12 cellular contexts compared by ENCODE assay signal in the genomic region with DNA sequence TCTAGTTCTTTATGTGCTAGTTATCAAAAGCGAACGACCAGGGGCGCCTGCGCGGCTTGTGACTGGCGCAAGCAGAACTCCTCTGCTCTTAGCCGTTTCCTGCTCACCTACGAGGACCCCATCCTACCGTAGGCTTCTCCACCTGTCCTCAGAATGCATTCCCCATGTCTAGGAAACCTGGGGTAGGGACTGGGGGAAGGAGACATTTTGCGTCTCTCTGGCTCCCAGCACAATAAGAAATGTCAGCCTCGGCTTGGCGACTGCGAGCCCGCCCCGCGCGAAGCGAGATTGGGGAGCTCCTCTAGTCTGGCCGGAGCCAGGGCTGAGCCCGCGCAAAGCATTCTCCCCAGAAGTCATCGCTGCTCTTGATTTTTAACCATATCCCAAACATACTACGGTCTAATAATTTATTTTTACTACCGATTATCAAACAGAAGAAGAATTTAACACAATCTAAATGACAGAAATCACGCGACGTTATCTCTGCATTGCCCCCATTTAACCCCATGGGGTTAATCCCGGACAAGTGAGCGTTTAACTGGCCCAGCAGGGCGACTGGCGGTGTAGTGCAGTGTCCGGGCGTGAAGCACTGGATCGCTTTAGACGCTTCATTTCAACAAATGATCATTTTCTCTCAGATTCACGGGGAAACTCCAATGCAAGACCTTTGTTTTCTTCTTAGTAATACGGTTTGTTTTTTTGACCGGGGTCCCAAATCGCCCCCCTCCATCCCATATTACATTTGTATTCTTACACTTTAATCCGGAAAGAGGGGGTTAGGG. TPM values are rescaled to one million over a fixed set of nuclear protein-coding genes. Genes with fewer than 3 reads are reported as not detected.
DNase-seq lines count a peak whose midpoint lies in the region; ATAC-seq and TF ChIP-seq lines count a peak whose summit lies in the region.
"Had no signal": no experiment of that assay in that cellular context is flagged by ENCODE, and none has a peak within 500 bp of the region (broad histone marks: within the 10 kb centered on the region; RNA-seq: fewer than 3 reads in every experiment).

No MANE protein-coding gene starts in this region.

- H3K27me3 ChIP-seq in ACC112 (ENCODE audit: insufficient read depth, low read length), result peaks cover 97% of the 10 kb centered on the region
- no peaks in the 10 kb centered on the region for H3K27me3 ChIP-seq in testis
- H3K27me3 ChIP-seq in A673 (replicated peaks; ENCODE audit: insufficient read depth, low read depth, low read length, poor library complexity), result peaks cover 4% of the 10 kb centered on the region

- H3K36me3 Mint-ChIP-seq in naive B cell, result peaks cover 9 to 24% of the 10 kb centered on the region in 2 donors

- H3K27ac ChIP-seq in ACC112 (ENCODE audit: low read depth, low read length) (no peak overlapping the region), testis (no peak overlapping the region), A673 (ENCODE audit: low read depth, low read length, poor library complexity, severe bottlenecking) (no peak overlapping the region)
- H3K27ac ChIP-seq: BLaER1 had no signal

- CTCF ChIA-PET in A673 (lab: Charles Lee), result interaction anchor here (0.6 kb wide), 1 partner anchor 1000 kb away, joined by 3 read pairs; no protein-coding TSS in a partner anchor

- DNase-seq in GM10266 (ENCODE audit: extremely low spot score) (peak; percentile 23), amniotic epithelial cell (ENCODE audit: low read depth) (peak; percentile 61), naive B cell (no peak), testis (no peak), A673 (ENCODE audit: low spot score) (no peak), Ammon's horn (ENCODE audit: low spot score) (no peak)
- no peak for DNase-seq in stimulated activated CD4-positive, alpha-beta T cell treated with anti-CD3 and anti-CD28 coated beads, Interleukin-4, amount 100 ng/mL, for 24 hours
- DNase-seq: cortex of kidney, mammary epithelial cell, SIG-M5 had no signal

- TF ChIP-seq CTCF in GM10266 (IDR thresholded peaks at IDR 0.05; ENCODE audit: control insufficient read depth, insufficient read depth, low read depth, missing control alignments), result no peak
- no peak for TF ChIP-seq CTCF in testis (IDR thresholded peaks at IDR 0.05)
- no peak for TF ChIP-seq CTCF in A673 (conservative IDR thresholded peaks at IDR 0.05; ENCODE audit: low read depth, low read length)

- H2AFZ ChIP-seq in ACC112 (ENCODE audit: low read length, unreplicated experiment), result no peak overlapping the region

- peaks cover 0 to 60% (median 25%) of the 10 kb centered on the region in 7 donors for H3K9me3 Mint-ChIP-seq in naive B cell

- H3K4me1 ChIP-seq in ACC112 (ENCODE audit: control insufficient read depth, insufficient read depth, low read length, unreplicated experiment) (peaks cover 3% of the 10 kb centered on the region), testis (no peaks in the 10 kb centered on the region), A673 (ENCODE audit: insufficient read depth, low read length, poor library complexity, severe bottlenecking) (peaks cover 3% of the 10 kb centered on the region)
- H3K4me1 ChIP-seq: BLaER1 had no signal

- H3K9me3 ChIP-seq in testis (no peaks in the 10 kb centered on the region), A673 (ENCODE audit: low read depth, low read length, poor library complexity, severe bottlenecking) (no peaks in the 10 kb centered on the region)

- WGBS in testis, 2 donors, result 6 to 9% methylated on average over 40 of the region's 40 CpGs

- intact Hi-C loops in testis (cut with DNase I; ENCODE audit: low total_unique reads), result no loop called here
- intact Hi-C loops in A673 (cut with micrococcal nuclease; ENCODE audit: unreplicated experiment), result loop anchor here (5.0 to 10.0 kb wide), 4 partner anchors 341 to 1304 kb away; no protein-coding TSS in a partner anchor

- peak overlapping the region; percentile 42 for H3K4me3 ChIP-seq in ACC112 (ENCODE audit: low read depth, low read length)
- peak overlapping the region in 1 of 2 donors; percentile 52 for H3K4me3 ChIP-seq in testis
- no peak overlapping the region for H3K4me3 ChIP-seq in A673 (ENCODE audit: low read depth, low read length, poor library complexity, severe bottlenecking)

- no peaks in the 10 kb centered on the region for H3K36me3 ChIP-seq in ACC112 (ENCODE audit: insufficient read depth, low read length)
- no peaks in the 10 kb centered on the region for H3K36me3 ChIP-seq in testis (ENCODE audit: low read depth, missing control alignments)
- H3K36me3 ChIP-seq in A673 (ENCODE audit: insufficient read depth, low read length, poor library complexity, severe bottlenecking), result no peaks in the 10 kb centered on the region
- H3K36me3 ChIP-seq: BLaER1 had no signal

- no peak for ATAC-seq in naive B cell (ENCODE audit: low read depth in 2 of 2)

- TF ChIP-seq POLR2A in testis (IDR thresholded peaks at IDR 0.05), result no peak

- no peaks in the 10 kb centered on the region for H3K79me2 ChIP-seq in ACC112 (ENCODE audit: control insufficient read depth, insufficient read depth, low read length, unreplicated experiment)

- H3K27ac Mint-ChIP-seq in naive B cell, result peak overlapping the region in 4 of 6 donors; percentile 41 to 87 (median 72)

- peaks cover 5 to 24% (median 7%) of the 10 kb centered on the region in 3 donors for H3K4me1 Mint-ChIP-seq in naive B cell

- H3K27me3 Mint-ChIP-seq in naive B cell, result peaks cover 73 to 88% (median 86%) of the 10 kb centered on the region in 3 donors

- BruUV-seq in A673 (replicated peaks; lab: Mats Ljungman, UMichigan), result no TSS peak

- peak overlapping the region in 5 of 8 donors; percentile 6 to 75 (median 35) for H3K4me3 Mint-ChIP-seq in naive B cell

- POLR2A ChIA-PET in A673 (lab: Charles Lee; ENCODE audit: low non-redundant PET), result no interaction called here

RNA-seq across cellular contexts. Expression of gene PITX2, which starts 7.9 kb away (rescaled TPM):
- polyA plus RNA-seq in naive B cell (ENCODE audit: low read depth in 6 of 6) (not detected), testis (ENCODE audit: insufficient read depth, low read depth, low replicate concordance) (2.6 TPM)
- total RNA-seq in testis (1 to 10 TPM in 1 of 2 donors, under 1 TPM in 1; 0.93 to 2.3 TPM), A673 (2021) (0.90 and 2.0 TPM in 2 replicates)

Comparison
In these comparisons a context has a peak if more than half of its experiments do, and no peak if none do; other contexts are left out.
1. DNase-seq: peak in GM10266 (single experiment) and amniotic epithelial cell (single experiment); none in naive B cell (single experiment), testis (single experiment), A673 (single experiment), stimulated activated CD4-positive, alpha-beta T cell treated with anti-CD3 and anti-CD28 coated beads, Interleukin-4, amount 100 ng/mL, for 24 hours (single experiment) and Ammon's horn (single experiment).